Comparison of ENCODE assay signal across 9 cellular contexts in genomic region chr12:39314547-39314946, GRCh38.
"Had no signal": no experiment of that assay in that cellular context is flagged by ENCODE, and none has a peak within 500 bp of the region (broad histone marks: within the 10 kb centered on the region; RNA-seq: fewer than 3 reads in every experiment).

No MANE protein-coding gene starts in this region.

- H3K4me2 ChIP-seq: KMS-11 had no signal

- FAIRE-seq: H1, H54, HTR-8/SVneo had no signal

- H3K9me3 Mint-ChIP-seq: H9 had no signal

- H3K27ac ChIP-seq: GM23248, KMS-11 had no signal

- H3K27ac Mint-ChIP-seq: H9 had no signal

- DNase-seq: GM23248, H9, HCEC 1CT, IMR-90, KBM-7 had no signal

- H3K4me3 ChIP-seq: GM23248 had no signal

- H3K4me1 Mint-ChIP-seq: H9 had no signal

- H2AFZ ChIP-seq: GM23248 had no signal

- H3K4me3 Mint-ChIP-seq: H9 had no signal

- H3K9ac ChIP-seq: GM23248, KMS-11 had no signal
